ENCODE assay signal across 18 cellular contexts in the genomic region with DNA sequence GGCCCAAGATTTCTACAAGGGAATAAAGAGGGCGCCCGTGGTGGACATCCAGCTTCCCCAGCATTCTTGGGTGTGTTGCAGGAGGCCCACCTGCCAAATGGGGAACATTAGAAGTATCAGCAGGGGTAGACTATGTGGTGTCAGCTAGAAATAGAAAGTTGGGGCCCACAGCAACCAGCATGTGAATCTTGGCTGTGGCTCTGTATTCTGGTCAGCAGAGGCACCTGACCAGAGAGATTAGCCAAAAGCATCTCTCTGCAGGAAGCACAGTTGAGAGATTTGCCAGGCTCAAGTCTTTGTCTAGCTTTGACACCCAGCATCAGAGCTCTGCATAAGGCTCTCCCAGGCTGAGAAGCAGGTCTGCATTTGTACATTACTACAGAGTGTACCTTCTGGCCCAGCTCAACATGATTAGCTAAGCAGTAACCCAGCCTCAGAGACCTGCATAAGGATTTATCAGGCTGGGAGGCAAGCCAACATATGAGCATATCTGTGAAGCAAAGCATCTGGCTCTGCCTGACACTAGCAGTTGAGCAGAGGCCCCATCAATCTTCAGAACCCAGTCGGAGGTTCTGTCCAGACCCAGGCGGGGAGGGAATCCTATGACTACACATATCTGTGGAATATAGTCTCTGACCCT.
DNase-seq lines count a peak whose midpoint lies in the region; ATAC-seq and TF ChIP-seq lines count a peak whose summit lies in the region.
"Had no signal": no experiment of that assay in that cellular context is flagged by ENCODE, and none has a peak within 500 bp of the region (broad histone marks: within the 10 kb centered on the region; RNA-seq: fewer than 3 reads in every experiment).

No MANE protein-coding gene starts in this region.

- H3K27ac ChIP-seq in body of pancreas = no peak overlapping the region
- H3K27ac ChIP-seq: Peyer's patch had no signal

- peak; percentile 52 for ATAC-seq in body of pancreas
- ATAC-seq in HG02763 (IDR thresholded peaks at IDR 0.05; ENCODE audit: unreplicated experiment) = no peak
- ATAC-seq: SK-N-SH treated with all-trans-retinoic acid at 6 μM for 48 hours had no signal

- no peak for TF ChIP-seq POLR2A in body of pancreas (IDR thresholded peaks at IDR 0.05)

- peaks cover 24% of the 10 kb centered on the region for H3K4me1 Mint-ChIP-seq in nephron

- peak overlapping the region; percentile 88 to 97 (median 94) for H3K27ac Mint-ChIP-seq in nephron
- H3K27ac Mint-ChIP-seq: HFFc6 had no signal

- H3K9me3 ChIP-seq in body of pancreas = no peaks in the 10 kb centered on the region

- peaks cover 7% of the 10 kb centered on the region for H3K9me3 Mint-ChIP-seq in nephron

- H3K4me3 ChIP-seq in body of pancreas = no peak overlapping the region
- H3K4me3 ChIP-seq: Peyer's patch had no signal

- intact Hi-C loops in body of pancreas (cut with DNase I) = no loop called here

- DNase-seq in NCI-H82 (lab: John Stamatoyannopoulos, UW) (peak; percentile 9), NCI-H82 treated with DMSO at 0.1 percent for 48 hours (lab: John Stamatoyannopoulos, UW; ENCODE audit: unreplicated experiment) (no peak), body of pancreas (peak; percentile 22 to 54 (median 46)), NCI-H1417 (lab: John Stamatoyannopoulos, UW) (no peak)
- no peak for DNase-seq in effector CD8-positive, alpha-beta T cell (lab: John Stamatoyannopoulos, UW)
- no peak for DNase-seq in activated CD4-positive, CD25-positive, alpha-beta regulatory T cell (lab: John Stamatoyannopoulos, UW)
- DNase-seq: 8988T, C1 segment of cervical spinal cord, DMS53, HFFc6, NCI-H1048, NCI-H2227 treated with DMSO at 0.1 percent for 48 hours, NCI-H526, Peyer's patch, Right ventricle myocardium superior had no signal

- no peaks in the 10 kb centered on the region for H3K36me3 ChIP-seq in body of pancreas (replicated peaks in 1 of 2; ENCODE audit: insufficient read depth in 1 of 2, low read depth in 2 of 2)
- H3K36me3 ChIP-seq: Peyer's patch had no signal

- TF ChIP-seq CTCF in body of pancreas (IDR thresholded peaks at IDR 0.05) = no peak
- no peak for TF ChIP-seq CTCF in nephron (IDR thresholded peaks at IDR 0.05; ENCODE audit: unreplicated experiment in 3 of 3)

- 61 to 68% methylated on average over 4 of the region's 4 CpGs for WGBS in body of pancreas, 2 donors

- no peaks in the 10 kb centered on the region for H3K27me3 ChIP-seq in body of pancreas
- H3K27me3 ChIP-seq: Peyer's patch had no signal

- no peaks in the 10 kb centered on the region for H3K36me3 Mint-ChIP-seq in nephron (ENCODE audit: low read depth)

- H3K27me3 Mint-ChIP-seq in nephron (ENCODE audit: low read depth) = no peaks in the 10 kb centered on the region

- no peaks in the 10 kb centered on the region for H3K4me1 ChIP-seq in body of pancreas
- H3K4me1 ChIP-seq: Peyer's patch had no signal

- peak overlapping the region in 2 of 3 experiments; percentile 9 to 46 for H3K4me3 Mint-ChIP-seq in nephron
- H3K4me3 Mint-ChIP-seq: HFFc6 had no signal

Comparison
In these comparisons a context has a peak if more than half of its experiments do, and no peak if none do; other contexts are left out.
1. DNase-seq: peak in NCI-H82 (single experiment) and body of pancreas (4 of 4); none in NCI-H82 treated with DMSO at 0.1 percent for 48 hours (single experiment), effector CD8-positive, alpha-beta T cell (single experiment), NCI-H1417 (0 of 3) and activated CD4-positive, CD25-positive, alpha-beta regulatory T cell (0 of 4).